Comparison of ENCODE assay signal across 8 cellular contexts in genomic region chr12:64625243-64626077, GRCh38. TPM values are rescaled to one million over a fixed set of nuclear protein-coding genes. Genes with fewer than 3 reads are reported as not detected.
DNase-seq lines count a peak whose midpoint lies in the region; FAIRE-seq and TF ChIP-seq lines count a peak whose summit lies in the region.

No MANE protein-coding gene starts in this region.

- H3K4me3 Mint-ChIP-seq in neural progenitor cell: peak overlapping the region; percentile 9

- TF ChIP-seq POLR2A in H54 (IDR thresholded peaks at IDR 0.05; ENCODE audit: low read depth, low read length): no peak

- peaks cover under 1% of the 10 kb centered on the region for H3K9me3 Mint-ChIP-seq in neural progenitor cell

- H3K27me3 Mint-ChIP-seq in neural progenitor cell (ENCODE audit: insufficient read depth, low read depth): peaks cover 2% of the 10 kb centered on the region

- H2AFZ ChIP-seq in neural progenitor cell (replicated peaks): no peak overlapping the region

- no peak overlapping the region for H3K9ac ChIP-seq in neural progenitor cell

- H3K9me3 ChIP-seq in neural progenitor cell (ENCODE audit: low read depth): no peaks in the 10 kb centered on the region

- H4K20me1 ChIP-seq in neural progenitor cell (ENCODE audit: low read depth): no peaks in the 10 kb centered on the region

- peak overlapping the region; percentile 69 for H3K4me3 ChIP-seq in GM12865 (ENCODE audit: low read depth, low read length)
- H3K4me3 ChIP-seq in fibroblast of the aortic adventitia (ENCODE audit: low read depth, low read length): peak overlapping the region; percentile 52
- H3K4me3 ChIP-seq in neural progenitor cell: no peak overlapping the region
- no peak overlapping the region for H3K4me3 ChIP-seq in H7 (ENCODE audit: insufficient read depth, low read depth, low read length)

- peak overlapping the region; percentile 77 for H3K27ac Mint-ChIP-seq in neural progenitor cell

- H3K36me3 ChIP-seq in neural progenitor cell (no peaks in the 10 kb centered on the region), H7 (replicated peaks; ENCODE audit: control insufficient read depth, insufficient read depth, low read length) (no peaks in the 10 kb centered on the region)

- H3K27me3 ChIP-seq in neural progenitor cell (no peaks in the 10 kb centered on the region), H7 (ENCODE audit: control insufficient read depth, insufficient read depth, low read length) (no peaks in the 10 kb centered on the region)

- H3F3A ChIP-seq in neural progenitor cell (ENCODE audit: low read depth): peaks cover 17% of the 10 kb centered on the region

- H3K79me2 ChIP-seq in neural progenitor cell (ENCODE audit: low read depth): peaks cover 87% of the 10 kb centered on the region

- peaks cover 18% of the 10 kb centered on the region for H3K4me1 ChIP-seq in neural progenitor cell

- peak; percentile 81 for FAIRE-seq in H54 (lab: Jason Lieb, UNC)

- peaks cover 15% of the 10 kb centered on the region for H3K4me1 Mint-ChIP-seq in neural progenitor cell

- DNase-seq in GM12865 (ENCODE audit: low read depth): peak; percentile 81
- no peak for DNase-seq in H54 (ENCODE audit: insufficient read length, low spot score)
- DNase-seq in M059J (ENCODE audit: low read depth): peak; percentile 94
- DNase-seq in activated T-cell treated with anti-CD3 and anti-CD28 coated beads for 48 hours (ENCODE audit: low read depth): peak; percentile 19
- DNase-seq in fibroblast of the aortic adventitia (ENCODE audit: low read depth): peak; percentile 87
- DNase-seq in neural progenitor cell (ENCODE audit: low spot score): no peak
- no peak for DNase-seq in NCI-H82 (lab: John Stamatoyannopoulos, UW)
- no peak for DNase-seq in H7

- TF ChIP-seq CTCF in GM12865 (IDR thresholded peaks at IDR 0.05; ENCODE audit: insufficient read depth, low read depth, low read length, missing control alignments) (no peak), fibroblast of the aortic adventitia (IDR thresholded peaks at IDR 0.05; ENCODE audit: insufficient read depth, low read length) (no peak), neural progenitor cell (IDR thresholded peaks at IDR 0.05) (no peak)

- H3K36me3 Mint-ChIP-seq in neural progenitor cell: peaks cover 3% of the 10 kb centered on the region

- H3K4me2 ChIP-seq in neural progenitor cell: peak overlapping the region; percentile 2

- peak overlapping the region; percentile 1 for H3K27ac ChIP-seq in neural progenitor cell

RNA-seq across cellular contexts. Expression of gene RASSF3, which starts 15.2 kb away (rescaled TPM):
- 8.8 and 13.6 TPM in 2 replicates for total RNA-seq in M059J (2014; rRNA removed; shearing (Covaris generic))
- total RNA-seq in fibroblast of the aortic adventitia (ENCODE audit: low replicate concordance) (7.7 and 13.6 TPM in 2 replicates), neural progenitor cell (ENCODE audit: low replicate concordance) (11.8 and 14.5 TPM in 2 replicates)
- total RNA-seq in H7 (2014; rRNA removed; shearing (Covaris generic)): 26.7 and 29.2 TPM in 2 replicates

Comparison
In these comparisons a context has a peak if more than half of its experiments do, and no peak if none do; other contexts are left out.
1. DNase-seq: peak in GM12865 (single experiment), M059J (single experiment), activated T-cell treated with anti-CD3 and anti-CD28 coated beads for 48 hours (single experiment) and fibroblast of the aortic adventitia (single experiment); none in H54 (single experiment), neural progenitor cell (single experiment), NCI-H82 (single experiment) and H7 (single experiment).
2. H3K4me3 ChIP-seq: peak in GM12865 (single experiment) and fibroblast of the aortic adventitia (single experiment); none in neural progenitor cell (single experiment) and H7 (single experiment).